Comparison of ENCODE assay signal across 18 cellular contexts in genomic region chr3:139655880-139656279, GRCh38. TPM values are rescaled to one million over a fixed set of nuclear protein-coding genes. Genes with fewer than 3 reads are reported as not detected.
DNase-seq lines count a peak whose midpoint lies in the region; ATAC-seq, FAIRE-seq and TF ChIP-seq lines count a peak whose summit lies in the region.
"Had no signal": no experiment of that assay in that cellular context is flagged by ENCODE, and none has a peak within 500 bp of the region (broad histone marks: within the 10 kb centered on the region; RNA-seq: fewer than 3 reads in every experiment).

No MANE protein-coding gene starts in this region.

- intact Hi-C loops in heart right ventricle (cut with DNase I), result no loop called here

- H3K9me3 ChIP-seq in heart right ventricle, result no peaks in the 10 kb centered on the region
- H3K9me3 ChIP-seq: esophagus squamous epithelium, suprapubic skin had no signal

- ATAC-seq in heart right ventricle (peak in 7 of 8 donors; percentile 48 to 81 (median 69)), GM18519 (IDR thresholded peaks at IDR 0.05; ENCODE audit: low FRiP score, unreplicated experiment) (no peak), GM18873 (IDR thresholded peaks at IDR 0.05; ENCODE audit: low FRiP score, unreplicated experiment) (no peak)
- ATAC-seq: activated T-helper 17 cell treated with anti-CD3 and anti-CD28 coated beads, Interleukin-2, amount 50 U/mL, for 72 hours; K562 had no signal

- no peak for TF ChIP-seq CTCF in bronchial epithelial cell (IDR thresholded peaks at IDR 0.05; ENCODE audit: insufficient read depth, low read length, severe bottlenecking)
- no peak for TF ChIP-seq CTCF in heart right ventricle (IDR thresholded peaks at IDR 0.05)

- no peaks in the 10 kb centered on the region for H3K27me3 ChIP-seq in bronchial epithelial cell (ENCODE audit: control insufficient read depth, insufficient read depth, low read length)
- H3K27me3 ChIP-seq in heart right ventricle, result no peaks in the 10 kb centered on the region
- H3K27me3 ChIP-seq: esophagus squamous epithelium, neural progenitor cell, suprapubic skin had no signal

- H3K4me3 ChIP-seq in bronchial epithelial cell (ENCODE audit: low read depth, low read length), result no peak overlapping the region
- H3K4me3 ChIP-seq in heart right ventricle, result no peak overlapping the region
- H3K4me3 ChIP-seq: esophagus squamous epithelium, K562, neural progenitor cell, suprapubic skin had no signal

- no peak overlapping the region for H3K27ac ChIP-seq in heart right ventricle
- H3K27ac ChIP-seq: esophagus squamous epithelium, neural progenitor cell, suprapubic skin had no signal

- 68 to 70% methylated on average over 2 of the region's 2 CpGs for WGBS in heart right ventricle, 2 donors

- DNase-seq in Ammon's horn (ENCODE audit: low spot score), result peak; percentile 42
- DNase-seq in bronchial epithelial cell (ENCODE audit: low read depth), result peak; percentile 16
- DNase-seq in heart right ventricle, result peak in 1 of 2 donors; percentile 16
- peak; percentile 28 for DNase-seq in mucosa of gallbladder (ENCODE audit: low spot score)
- no peak for DNase-seq in cerebellar nuclear complex (lab: John Stamatoyannopoulos, UW)
- no peak for DNase-seq in activated CD4-positive, alpha-beta T cell treated with anti-CD3 and anti-CD28 coated beads, Interleukin-2, amount 50 U/mL, for 48 hours
- DNase-seq: activated CD4-positive, alpha-beta T cell treated with anti-CD3 and anti-CD28 coated beads for 4 hours; CD4-positive, alpha-beta T cell; esophagus squamous epithelium; NCI-H1930; NCI-H446; stimulated activated CD4-positive, alpha-beta T cell treated with anti-CD3 and anti-CD28 coated beads, Interleukin-15, amount 100 ng/mL, for 24 hours had no signal

- FAIRE-seq in bronchial epithelial cell (lab: Jason Lieb, UNC), result peak; percentile 23
- FAIRE-seq: K562 had no signal

- H3K4me1 ChIP-seq in heart right ventricle, result peaks cover 0 to 21% (median 7%) of the 10 kb centered on the region in 9 donors
- H3K4me1 ChIP-seq: neural progenitor cell had no signal

- H3K36me3 ChIP-seq in bronchial epithelial cell (ENCODE audit: control insufficient read depth, insufficient read depth, low read length) (no peaks in the 10 kb centered on the region), heart right ventricle (peaks cover 0 to under 1% (median 0%) of the 10 kb centered on the region in 9 donors)
- H3K36me3 ChIP-seq: esophagus squamous epithelium, neural progenitor cell, suprapubic skin had no signal

RNA-seq across cellular contexts. Expression of gene NMNAT3, which starts 21.9 kb away (rescaled TPM):
- total RNA-seq in bronchial epithelial cell (3.9 and 7.8 TPM in 2 replicates), heart right ventricle (10 to 100 TPM in 9 of 10 donors, 1 to 10 TPM in 1; 7.6 to 15.3 (median 12.9) TPM), mucosa of gallbladder (5.9 TPM)
- 1 to 10 TPM; 6.2 to 8.0 TPM for polyA plus RNA-seq in heart right ventricle

Comparison
In these comparisons a context has a peak if more than half of its experiments do, and no peak if none do; other contexts are left out.
1. DNase-seq: peak in Ammon's horn (single experiment), bronchial epithelial cell (single experiment) and mucosa of gallbladder (single experiment); none in cerebellar nuclear complex (0 of 2) and activated CD4-positive, alpha-beta T cell treated with anti-CD3 and anti-CD28 coated beads, Interleukin-2, amount 50 U/mL, for 48 hours (0 of 2).
2. ATAC-seq: peak in heart right ventricle (7 of 8); none in GM18519 (single experiment) and GM18873 (single experiment).